Comparison of ENCODE assay signal across 8 cellular contexts in the genomic region with DNA sequence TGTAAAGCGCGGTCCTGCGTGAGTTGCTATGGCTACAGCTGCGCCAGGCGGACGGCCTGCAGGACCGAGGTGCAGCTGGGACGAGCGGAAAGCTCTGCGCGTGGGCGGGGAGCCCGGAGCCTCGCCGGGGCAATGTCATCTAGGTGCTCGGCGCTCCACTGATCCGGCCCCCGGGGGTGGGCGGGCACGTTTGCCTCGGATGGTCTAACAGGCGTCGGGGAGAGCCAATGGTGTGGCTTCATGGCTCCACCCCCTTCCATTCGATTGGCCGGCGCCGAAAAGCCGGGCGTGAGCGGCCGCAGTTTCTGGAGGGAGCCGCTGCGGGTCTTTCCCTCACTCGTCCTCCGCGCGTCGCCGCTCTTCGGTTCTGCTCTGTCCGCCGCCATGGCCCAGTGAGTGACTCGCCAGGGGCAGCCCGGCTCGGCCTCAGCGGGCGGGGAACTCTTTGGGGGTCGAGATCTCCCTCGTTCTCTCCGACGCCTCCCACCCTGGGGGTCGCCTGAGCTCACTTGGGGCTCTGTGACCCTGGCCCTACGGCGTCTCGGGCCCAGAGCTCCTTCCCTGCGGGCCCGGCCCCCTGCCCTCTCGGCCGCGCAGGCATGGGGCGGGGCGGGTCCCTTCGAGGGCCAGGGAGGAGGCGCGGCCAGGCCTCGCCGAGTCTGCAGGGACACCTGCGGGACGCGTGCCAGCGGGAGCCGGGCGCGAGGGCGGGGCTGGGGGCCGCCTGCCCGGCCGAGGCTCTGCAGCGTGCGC. TPM values are rescaled to one million over a fixed set of nuclear protein-coding genes. Genes with fewer than 3 reads are reported as not detected.
DNase-seq lines count a peak whose midpoint lies in the region; ATAC-seq and TF ChIP-seq lines count a peak whose summit lies in the region.

TSS of gene PGD (plus strand) at position 331 of the 753 bp plus-strand sequence. CDS start at position 385, 54 bp downstream.

- H3K4me3 ChIP-seq in H7 (ENCODE audit: insufficient read depth, low read depth, low read length) (peak within 1 kb of the TSS; percentile 99), fibroblast of the aortic adventitia (ENCODE audit: low read depth, low read length) (peak within 1 kb of the TSS; percentile 92)

- H3K36me3 ChIP-seq in H7 (replicated peaks; ENCODE audit: control insufficient read depth, insufficient read depth, low read length) = peaks cover 18% of the 10 kb centered on the region

- H3K27ac Mint-ChIP-seq in nephron progenitor cell = peak within 1 kb of the TSS; percentile 95
- peak within 1 kb of the TSS; percentile 81 to 91 for H3K27ac Mint-ChIP-seq in stimulated activated naive CD8-positive, alpha-beta T cell treated with anti-CD3 and anti-CD28 coated beads, Interleukin-15, amount 100 ng/mL, for 72 hours

- H3K9me3 Mint-ChIP-seq in nephron progenitor cell = peaks cover 8% of the 10 kb centered on the region
- peaks cover 5% of the 10 kb centered on the region in 2 donors for H3K9me3 Mint-ChIP-seq in stimulated activated naive CD8-positive, alpha-beta T cell treated with anti-CD3 and anti-CD28 coated beads, Interleukin-15, amount 100 ng/mL, for 72 hours

- peak; percentile 98 for ATAC-seq in stimulated activated naive CD8-positive, alpha-beta T cell treated with anti-CD3 and anti-CD28 coated beads, Interleukin-15, amount 100 ng/mL, for 72 hours

- peaks cover 47% of the 10 kb centered on the region for H3K36me3 Mint-ChIP-seq in nephron progenitor cell (ENCODE audit: low read depth)

- TF ChIP-seq CTCF in fibroblast of the aortic adventitia (IDR thresholded peaks at IDR 0.05; ENCODE audit: insufficient read depth, low read length) (peak; percentile 2), nephron progenitor cell (IDR thresholded peaks at IDR 0.05) (no peak)

- peak within 1 kb of the TSS; percentile 94 for H3K4me3 Mint-ChIP-seq in nephron progenitor cell
- peak within 1 kb of the TSS; percentile 93 to 97 for H3K4me3 Mint-ChIP-seq in stimulated activated naive CD8-positive, alpha-beta T cell treated with anti-CD3 and anti-CD28 coated beads, Interleukin-15, amount 100 ng/mL, for 72 hours

- DNase-seq in ELF-1 (ENCODE audit: low read depth, low spot score) = peak; percentile 99
- DNase-seq in H7 = peak; percentile 100
- DNase-seq in M059J (ENCODE audit: low read depth) = peak; percentile 98
- peak; percentile 98 to 99 for DNase-seq in SHP77 (lab: John Stamatoyannopoulos, UW)
- DNase-seq in activated effector memory CD4-positive, alpha-beta T cell treated with anti-CD3 and anti-CD28 coated beads, Interleukin-2, amount 50 U/mL, for 16 hours = peak; percentile 99
- DNase-seq in fibroblast of the aortic adventitia (ENCODE audit: low read depth) = peak; percentile 98
- peak; percentile 99 for DNase-seq in nephron progenitor cell
- DNase-seq in stimulated activated naive CD8-positive, alpha-beta T cell treated with anti-CD3 and anti-CD28 coated beads, Interleukin-15, amount 100 ng/mL, for 72 hours = peak; percentile 98 to 99

- H3K27me3 ChIP-seq in H7 (ENCODE audit: control insufficient read depth, insufficient read depth, low read length) = no peaks in the 10 kb centered on the region

- H3K4me1 Mint-ChIP-seq in nephron progenitor cell = peaks cover 34% of the 10 kb centered on the region
- peaks cover 35% of the 10 kb centered on the region for H3K4me1 Mint-ChIP-seq in stimulated activated naive CD8-positive, alpha-beta T cell treated with anti-CD3 and anti-CD28 coated beads, Interleukin-15, amount 100 ng/mL, for 72 hours

- peaks cover 4% of the 10 kb centered on the region for H3K27me3 Mint-ChIP-seq in nephron progenitor cell (ENCODE audit: low read depth, poor library complexity)
- H3K27me3 Mint-ChIP-seq in stimulated activated naive CD8-positive, alpha-beta T cell treated with anti-CD3 and anti-CD28 coated beads, Interleukin-15, amount 100 ng/mL, for 72 hours = no peaks in the 10 kb centered on the region

RNA-seq across cellular contexts. Expression of gene PGD, which starts in this region (rescaled TPM):
- total RNA-seq in H7 (2014; rRNA removed; shearing (Covaris generic)) = 185 and 201 TPM in 2 replicates
- total RNA-seq in M059J (2014; rRNA removed; shearing (Covaris generic)) = 37.1 and 62.3 TPM in 2 replicates
- 108 and 494 TPM in 2 replicates for total RNA-seq in fibroblast of the aortic adventitia (ENCODE audit: low replicate concordance)

Comparison
In these comparisons a context has a peak if more than half of its experiments do, and no peak if none do; other contexts are left out.
1. Peak in every context shown above with its lines: DNase-seq, ATAC-seq and H3K4me3 ChIP-seq.